1 cellular context compared by ENCODE assay signal in the genomic region with DNA sequence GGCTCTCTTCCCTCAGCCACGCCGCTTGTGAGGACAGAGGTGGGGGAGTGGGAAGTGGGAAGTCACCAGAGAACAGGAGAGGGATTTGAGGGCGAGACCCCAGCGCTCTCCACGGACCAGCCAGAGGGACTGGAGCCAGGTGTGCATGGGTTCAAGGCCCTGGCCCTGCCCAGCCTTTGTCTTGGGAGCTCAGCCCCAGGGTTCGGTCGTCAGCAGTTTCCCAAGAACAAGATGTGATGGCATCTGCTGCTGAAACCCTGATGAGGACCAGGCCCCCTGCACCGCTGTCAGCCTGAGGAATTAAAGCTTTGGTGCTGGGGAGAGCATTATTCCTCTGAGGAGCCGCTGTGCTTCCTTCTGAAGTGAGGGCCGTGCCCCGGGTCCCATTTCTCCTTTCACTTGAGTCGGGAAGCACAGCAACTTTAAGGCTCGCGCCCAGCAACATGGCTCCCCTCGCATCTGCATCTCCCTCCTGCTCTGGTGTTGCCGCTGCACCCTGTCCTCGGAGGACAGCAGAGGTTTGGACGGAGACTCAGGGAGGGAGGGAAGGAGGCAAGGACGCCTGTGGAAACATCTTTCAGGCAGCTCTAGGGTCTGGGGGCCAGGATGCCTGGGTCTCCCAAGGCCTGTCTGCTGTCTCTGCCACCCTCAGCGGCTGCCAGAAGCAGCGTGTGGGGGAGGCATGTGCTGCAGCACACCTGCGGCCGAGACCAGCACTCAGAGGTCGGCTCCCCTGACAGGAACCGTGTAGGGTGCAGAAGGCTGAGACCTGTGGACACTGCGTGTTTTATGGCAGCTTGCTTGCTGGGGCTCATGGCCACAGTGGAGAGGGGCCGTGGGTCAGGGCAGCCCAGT.
TF ChIP-seq lines count a peak whose summit lies in the region.

No MANE protein-coding gene starts in this region.

TF ChIP-seq in HepG2, 621 proteins besides CTCF, POLR2A, EP300 and RAD21:
- TF ChIP-seq PAF1 (CRISPR knock-in tag; IDR thresholded peaks at IDR 0.05), result no peak
- TF ChIP-seq ZNF235 (CRISPR knock-in tag; IDR thresholded peaks at IDR 0.05; ENCODE audit: borderline replicate concordance), result no peak
- TF ChIP-seq, protein P1, sequence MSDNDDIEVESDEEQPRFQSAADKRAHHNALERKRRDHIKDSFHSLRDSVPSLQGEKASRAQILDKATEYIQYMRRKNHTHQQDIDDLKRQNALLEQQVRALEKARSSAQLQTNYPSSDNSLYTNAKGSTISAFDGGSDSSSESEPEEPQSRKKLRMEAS (IDR thresholded peaks at IDR 0.05), result no peak
- TF ChIP-seq XRCC5 (optimal IDR thresholded peaks at IDR 0.05; ENCODE audit: low read length), result no peak
- no peak for TF ChIP-seq MTF2 (CRISPR knock-in tag; IDR thresholded peaks at IDR 0.05; ENCODE audit: borderline replicate concordance)
- TF ChIP-seq TCF12 (IDR thresholded peaks at IDR 0.05), result no peak
- TF ChIP-seq TCF12 (CRISPR knock-in tag; IDR thresholded peaks at IDR 0.05), result no peak
